Comparison of ENCODE assay signal across 9 cellular contexts in the genomic region with DNA sequence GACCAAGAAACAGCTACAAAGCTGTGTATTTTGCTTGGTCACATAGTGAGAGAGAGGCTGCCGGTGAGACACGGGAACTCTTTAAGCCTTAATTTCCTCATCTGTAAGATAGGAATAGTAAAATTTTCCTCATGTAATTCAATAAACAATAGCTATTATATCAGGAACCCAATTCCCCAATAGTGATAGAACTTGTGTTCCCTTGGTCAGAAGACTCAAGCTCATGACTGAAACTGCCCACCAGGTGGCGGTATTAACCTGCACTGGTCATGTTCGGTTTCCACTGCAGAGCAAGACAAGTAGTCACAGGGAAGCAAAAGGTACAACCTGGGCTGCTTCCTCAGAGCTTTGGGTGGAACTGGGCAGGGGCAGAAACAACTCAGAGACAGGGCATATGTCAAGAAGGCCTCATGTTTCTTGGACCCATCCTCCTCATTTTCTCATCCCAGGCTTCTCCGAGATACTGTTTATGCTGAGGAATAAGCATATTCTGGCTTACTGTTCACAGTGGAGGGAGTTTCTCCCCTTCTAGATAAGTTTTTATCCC. TPM values are rescaled to one million over a fixed set of nuclear protein-coding genes. Genes with fewer than 3 reads are reported as not detected.
A peak's percentile ranks its signal among the peaks of the same experiment; 100 is the strongest.
DNase-seq lines count a peak whose midpoint lies in the region; ATAC-seq and TF ChIP-seq lines count a peak whose summit lies in the region.
"Had no signal": no experiment of that assay in that cellular context is flagged by ENCODE, and none has a peak within 500 bp of the region (broad histone marks: within the 10 kb centered on the region; RNA-seq: fewer than 3 reads in every experiment).

No MANE protein-coding gene starts in this region.

- no peaks in the 10 kb centered on the region for H3K9me2 ChIP-seq in PC-9 (ENCODE audit: insufficient read depth)

- H4K20me1 ChIP-seq in PC-9 (ENCODE audit: insufficient read depth), result no peaks in the 10 kb centered on the region

- H3K27me3 ChIP-seq in PC-9 (ENCODE audit: insufficient read depth, low read depth), result no peaks in the 10 kb centered on the region
- H3K27me3 ChIP-seq in esophagus squamous epithelium, result peaks cover 0 to 7% (median 0%) of the 10 kb centered on the region in 4 donors

- no peaks in the 10 kb centered on the region for H3K4me1 Mint-ChIP-seq in natural killer cell

- CTCF ChIA-PET in PC-9 (lab: Charles Lee), result interaction anchor here (0.5 to 1.8 kb wide), 22 partner anchors 8 to 1541 kb away, joined by 3 to 21 read pairs (median 4); no protein-coding TSS in a partner anchor

- no peaks in the 10 kb centered on the region for H3K36me3 ChIP-seq in PC-9 (ENCODE audit: low read depth)
- peaks cover 0 to 38% (median 3%) of the 10 kb centered on the region in 3 donors for H3K36me3 ChIP-seq in esophagus squamous epithelium

- WGBS in esophagus squamous epithelium, 2 donors, result 18 to 25% methylated on average over 5 of the region's 5 CpGs

- no TSS peak for BruUV-seq in PC-9 (replicated peaks; lab: Mats Ljungman, UMichigan)

- H3K27ac Mint-ChIP-seq in natural killer cell, result no peak overlapping the region

- H3K79me2 ChIP-seq in PC-9 (ENCODE audit: low read depth), result peaks cover 7% of the 10 kb centered on the region

- no peak overlapping the region for H3K4me2 ChIP-seq in PC-9

- TF ChIP-seq CTCF in LNCaP clone FGC (IDR thresholded peaks at IDR 0.05; ENCODE audit: control insufficient read depth, extremely low read depth, insufficient read depth), result peak; percentile 96
- TF ChIP-seq CTCF in PC-9 (conservative IDR thresholded peaks at IDR 0.05), result peak; percentile 82
- peak; percentile 83 to 92 (median 91) for TF ChIP-seq CTCF in esophagus squamous epithelium (IDR thresholded peaks at IDR 0.05)
- TF ChIP-seq CTCF in natural killer cell (IDR thresholded peaks at IDR 0.05), result peak; percentile 83

- no peaks in the 10 kb centered on the region for H3K9me3 Mint-ChIP-seq in natural killer cell

- H3K27ac ChIP-seq in PC-9, result no peak overlapping the region
- no peak overlapping the region for H3K27ac ChIP-seq in esophagus squamous epithelium
- H3K27ac ChIP-seq: epithelial cell of prostate had no signal

- POLR2A ChIA-PET in PC-9 (lab: Charles Lee; ENCODE audit: unreplicated experiment), result interaction anchor here (0.5 to 0.6 kb wide), 2 partner anchors 66 to 179 kb away, joined by 3 to 6 read pairs; no protein-coding TSS in a partner anchor

- H3K4me1 ChIP-seq in PC-9 (replicated peaks; ENCODE audit: insufficient read depth) (0 out of 2 replicates have a peak, but pooled peaks cover 4% of the 10 kb centered on the region), esophagus squamous epithelium (peaks cover 0 to 24% (median 0%) of the 10 kb centered on the region in 3 donors)

- no peaks in the 10 kb centered on the region for H3K36me3 Mint-ChIP-seq in natural killer cell

- H2AFZ ChIP-seq in PC-9, result no peak overlapping the region

- H3K4me3 Mint-ChIP-seq in natural killer cell, result no peak overlapping the region

- H3K27me3 Mint-ChIP-seq in natural killer cell (ENCODE audit: low read depth in 2 of 2), result no peaks in the 10 kb centered on the region

- peak; percentile 70 to 82 (median 70) for ATAC-seq in natural killer cell
- no peak for ATAC-seq in HG03521 (IDR thresholded peaks at IDR 0.05; ENCODE audit: unreplicated experiment)

- no peak overlapping the region for H3K4me3 ChIP-seq in LNCaP clone FGC (ENCODE audit: low read depth, low read length)
- no peak overlapping the region for H3K4me3 ChIP-seq in PC-9
- H3K4me3 ChIP-seq in esophagus squamous epithelium, result no peak overlapping the region

- intact Hi-C loops in PC-9 (cut with micrococcal nuclease; ENCODE audit: unreplicated experiment), result loop anchor here (1.0 to 2.0 kb wide), 2 partner anchors 72 to 122 kb away; no protein-coding TSS in a partner anchor
- intact Hi-C loops in esophagus squamous epithelium (cut with DNase I), result loop anchor here (5.0 kb wide), 1 partner anchor 71 kb away; the partner anchor contains the start of gene CDH24
- intact Hi-C loops in natural killer cell (cut with micrococcal nuclease), result loop anchor here (1.0 to 2.0 kb wide), 2 partner anchors 72 to 416 kb away; no protein-coding TSS in a partner anchor

- H3F3A ChIP-seq in PC-9 (ENCODE audit: insufficient read depth, low read depth), result peaks cover 3% of the 10 kb centered on the region; the same call in 1 of the 2 replicates

- H3K9me3 ChIP-seq in PC-9 (ENCODE audit: insufficient read depth, low read depth) (no peaks in the 10 kb centered on the region), esophagus squamous epithelium (no peaks in the 10 kb centered on the region)

- no peak for TF ChIP-seq POLR2A in esophagus squamous epithelium (IDR thresholded peaks at IDR 0.05)

- peak; percentile 68 for DNase-seq in GM04504 (ENCODE audit: low read depth)
- peak; percentile 63 for DNase-seq in LNCaP clone FGC (ENCODE audit: low read depth)
- DNase-seq in PC-9, result peak; percentile 60 to 70
- DNase-seq in activated T-cell treated with anti-CD3 and anti-CD28 coated beads for 4 hours, result peak; percentile 91
- DNase-seq in esophagus squamous epithelium (lab: John Stamatoyannopoulos, UW), result peak; percentile 19
- peak; percentile 78 for DNase-seq in natural killer cell
- peak; percentile 63 to 88 (median 83) for DNase-seq in stimulated activated naive CD4-positive, alpha-beta T cell (lab: John Stamatoyannopoulos, UW)

RNA-seq across cellular contexts. Expression of gene AJUBA, which starts 4.2 kb away (rescaled TPM):
- 37.4 and 42.6 TPM in 2 replicates for total RNA-seq in PC-9 (2021)
- 10 to 100 TPM; 31.3 to 44.3 (median 34.5) TPM for total RNA-seq in esophagus squamous epithelium
- under 1 TPM; 0.45 to 0.61 (median 0.56) TPM for total RNA-seq in natural killer cell

RNA-seq across cellular contexts. Expression of gene C14orf93, which starts 23.4 kb away (rescaled TPM):
- total RNA-seq in PC-9 (2021), result 13.3 and 13.9 TPM in 2 replicates
- 10 to 100 TPM in 2 of 4 donors, 1 to 10 TPM in 2; 3.4 to 12.7 (median 8.8) TPM for total RNA-seq in esophagus squamous epithelium
- total RNA-seq in natural killer cell, result 10 to 100 TPM; 12.1 to 15.1 (median 13.6) TPM

RNA-seq across cellular contexts. Expression of gene HAUS4, which starts 29.7 kb away (rescaled TPM):
- total RNA-seq in PC-9 (2021), result 23.1 and 36.0 TPM in 2 replicates
- 10 to 100 TPM; 27.6 to 44.3 (median 33.6) TPM for total RNA-seq in esophagus squamous epithelium
- 10 to 100 TPM; 17.0 to 21.2 (median 20.2) TPM for total RNA-seq in natural killer cell

RNA-seq across cellular contexts. Expression of gene PSMB5, which starts 48.1 kb away (rescaled TPM):
- total RNA-seq in PC-9 (2021) (122 and 146 TPM in 2 replicates), esophagus squamous epithelium (100 to 1,000 TPM; 140 to 185 (median 153) TPM), natural killer cell (10 to 100 TPM; 15.7 to 19.1 (median 16.4) TPM)

RNA-seq across cellular contexts. Expression of gene PSMB11, which starts 55.4 kb away (rescaled TPM):
- total RNA-seq in PC-9 (2021), result not detected in 2 replicates
- not detected for total RNA-seq in esophagus squamous epithelium
- not detected for total RNA-seq in natural killer cell

Comparison
In these comparisons a context has a peak if more than half of its experiments do, and no peak if none do; other contexts are left out.
1. DNase-seq: peak in every context shown above with its lines; median percentile 91 in activated T-cell treated with anti-CD3 and anti-CD28 coated beads for 4 hours; 83 in stimulated activated naive CD4-positive, alpha-beta T cell; 78 in natural killer cell; 68 in GM04504; 65 in PC-9; 63 in LNCaP clone FGC; 19 in esophagus squamous epithelium.
2. RNA of gene AJUBA, which starts 4.2 kb away (total RNA-seq): 37.4 to 42.6 TPM in PC-9 and 31.3 to 44.3 TPM in esophagus squamous epithelium; 0.45 to 0.61 TPM in natural killer cell; every median in the first group is over 10 times any median in the second.
3. Peak in every context shown above with its lines, with median percentiles within 50 percentile points of each other: CTCF ChIP-seq.